Comparison of ENCODE assay signal across 8 cellular contexts in the genomic region with DNA sequence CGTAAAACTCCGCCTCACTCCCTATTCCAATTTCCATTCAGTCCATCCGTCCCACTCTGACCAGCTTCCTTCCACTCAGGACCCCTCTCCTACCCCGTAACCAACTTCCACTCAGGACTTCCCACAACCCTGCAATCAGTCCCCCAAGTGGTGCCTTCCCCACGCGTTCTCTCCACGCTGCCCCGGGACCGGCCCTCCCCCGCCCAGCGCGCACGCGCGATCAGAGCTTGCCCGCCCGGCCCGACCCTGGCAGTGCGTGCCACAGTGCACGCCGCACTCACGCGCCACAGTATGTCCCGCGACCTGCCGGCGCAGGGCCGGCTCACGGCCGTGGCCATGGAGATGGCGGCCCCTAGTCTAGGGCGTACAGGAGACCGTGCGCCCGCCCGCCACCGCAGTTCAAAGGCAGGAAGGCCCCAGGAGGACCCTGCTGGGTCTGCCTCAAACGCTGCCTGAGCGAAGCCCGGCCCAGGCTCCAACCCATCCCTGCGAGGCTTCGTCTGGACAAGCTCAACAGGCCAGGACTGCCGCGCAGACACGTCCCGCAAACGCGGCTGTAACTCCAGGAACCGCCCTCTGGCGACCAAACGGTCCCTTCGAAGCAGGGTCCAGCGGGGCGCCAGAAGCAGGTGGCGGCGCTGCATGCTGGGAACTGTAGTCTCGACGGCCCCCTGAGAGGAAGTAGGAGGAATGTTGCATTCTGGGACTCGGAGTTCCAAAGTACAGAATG. TPM values are rescaled to one million over a fixed set of nuclear protein-coding genes. Genes with fewer than 3 reads are reported as not detected.
DNase-seq lines count a peak whose midpoint lies in the region; ATAC-seq, FAIRE-seq and TF ChIP-seq lines count a peak whose summit lies in the region.

A gene with protein sequence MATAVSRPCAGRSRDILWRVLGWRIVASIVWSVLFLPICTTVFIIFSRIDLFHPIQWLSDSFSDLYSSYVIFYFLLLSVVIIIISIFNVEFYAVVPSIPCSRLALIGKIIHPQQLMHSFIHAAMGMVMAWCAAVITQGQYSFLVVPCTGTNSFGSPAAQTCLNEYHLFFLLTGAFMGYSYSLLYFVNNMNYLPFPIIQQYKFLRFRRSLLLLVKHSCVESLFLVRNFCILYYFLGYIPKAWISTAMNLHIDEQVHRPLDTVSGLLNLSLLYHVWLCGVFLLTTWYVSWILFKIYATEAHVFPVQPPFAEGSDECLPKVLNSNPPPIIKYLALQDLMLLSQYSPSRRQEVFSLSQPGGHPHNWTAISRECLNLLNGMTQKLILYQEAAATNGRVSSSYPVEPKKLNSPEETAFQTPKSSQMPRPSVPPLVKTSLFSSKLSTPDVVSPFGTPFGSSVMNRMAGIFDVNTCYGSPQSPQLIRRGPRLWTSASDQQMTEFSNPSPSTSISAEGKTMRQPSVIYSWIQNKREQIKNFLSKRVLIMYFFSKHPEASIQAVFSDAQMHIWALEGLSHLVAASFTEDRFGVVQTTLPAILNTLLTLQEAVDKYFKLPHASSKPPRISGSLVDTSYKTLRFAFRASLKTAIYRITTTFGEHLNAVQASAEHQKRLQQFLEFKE (minus strand): TSS at position 373 of the 730 bp plus-strand sequence. CDS start 35 bp downstream, at position 338.

- DNase-seq in AG04449 (ENCODE audit: low read depth, low spot score) (peak; percentile 59), NCI-H2227 treated with DMSO at 0.1 percent for 48 hours (lab: John Stamatoyannopoulos, UW) (peak; percentile 97), bronchial epithelial cell (ENCODE audit: low read depth) (peak; percentile 94), small intestine (peak; percentile 99)

- FAIRE-seq in bronchial epithelial cell (lab: Jason Lieb, UNC) (no peak), small intestine (lab: Jason Lieb, UNC) (no peak)

- TF ChIP-seq CTCF in AG04449 (IDR thresholded peaks at IDR 0.05; ENCODE audit: insufficient read depth, low read length, missing control alignments), result no peak
- no peak for TF ChIP-seq CTCF in WI38 (IDR thresholded peaks at IDR 0.05; ENCODE audit: low read depth, low read length)
- TF ChIP-seq CTCF in bronchial epithelial cell (IDR thresholded peaks at IDR 0.05; ENCODE audit: insufficient read depth, low read length, severe bottlenecking), result peak; percentile 20

- POLR2A ChIA-PET in AG04449 (lab: Yijun Ruan, JAX), result no interaction called here

- H3K4me3 ChIP-seq in AG04449 (ENCODE audit: low read depth, low read length) (peak within 1 kb of the TSS; percentile 95), WI38 (ENCODE audit: low read depth, low read length) (peak within 1 kb of the TSS; percentile 93), bronchial epithelial cell (ENCODE audit: low read depth, low read length) (peak within 1 kb of the TSS; percentile 94), iPS-20b (ENCODE audit: low read length) (peak within 1 kb of the TSS; percentile 89), small intestine (ENCODE audit: low read depth in 1 of 2, low read length in 2 of 2) (peak within 1 kb of the TSS; percentile 75 to 91)

- ATAC-seq in GM18907 (IDR thresholded peaks at IDR 0.05; ENCODE audit: unreplicated experiment) (peak; percentile 91), HG03159 (IDR thresholded peaks at IDR 0.05; ENCODE audit: unreplicated experiment) (peak; percentile 84)

- peak within 1 kb of the TSS; percentile 98 for H3K9ac ChIP-seq in iPS-20b (ENCODE audit: low read depth, low read length)

- CTCF ChIA-PET in AG04449 (lab: Yijun Ruan, JAX), result interaction anchor here (1.0 to 2.0 kb wide), 7 partner anchors 9 to 365 kb away, joined by 3 to 6 read pairs (median 3); no protein-coding TSS in a partner anchor

- H3K27ac ChIP-seq in iPS-20b (ENCODE audit: low read length) (peak within 1 kb of the TSS; percentile 84), small intestine (ENCODE audit: low read depth in 1 of 2, low read length in 1 of 2) (peak within 1 kb of the TSS; percentile 98)

- 0 to 1% (median 0%) methylated on average over 58 to 59 of the region's 59 CpGs for WGBS in small intestine, 3 donors

- H3K9me3 ChIP-seq in iPS-20b (ENCODE audit: insufficient read depth, low read depth, low read length), result peaks cover 5% of the 10 kb centered on the region; the same call in 1 of the 2 replicates
- H3K9me3 ChIP-seq in small intestine (ENCODE audit: control insufficient read depth, low read depth), result no peaks in the 10 kb centered on the region

- H3K4me1 ChIP-seq in iPS-20b (ENCODE audit: insufficient read depth, low read length) (peaks cover 3% of the 10 kb centered on the region; the same call in 1 of the 2 replicates), small intestine (ENCODE audit: control insufficient read depth in 2 of 2, insufficient read depth in 1 of 2, low read depth in 1 of 2, low read length in 1 of 2) (no peaks in the 10 kb centered on the region)

- H3K36me3 ChIP-seq in bronchial epithelial cell (ENCODE audit: control insufficient read depth, insufficient read depth, low read length), result no peaks in the 10 kb centered on the region
- peaks cover 9% of the 10 kb centered on the region; the same call in 1 of the 2 replicates for H3K36me3 ChIP-seq in iPS-20b (ENCODE audit: insufficient read depth, low read depth, low read length)
- H3K36me3 ChIP-seq in small intestine (ENCODE audit: control insufficient read depth in 2 of 2, insufficient read depth in 2 of 2, low read length in 2 of 2), result peaks cover 0 to 2% of the 10 kb centered on the region in 2 donors

- H3K27me3 ChIP-seq in bronchial epithelial cell (ENCODE audit: control insufficient read depth, insufficient read depth, low read length), result no peaks in the 10 kb centered on the region
- no peaks in the 10 kb centered on the region for H3K27me3 ChIP-seq in iPS-20b (ENCODE audit: insufficient read depth, low read length)
- no peaks in the 10 kb centered on the region for H3K27me3 ChIP-seq in small intestine (ENCODE audit: control insufficient read depth in 2 of 2, insufficient read depth in 2 of 2, low read length in 2 of 2)

RNA-seq across cellular contexts. Expression of the gene that starts here (rescaled TPM):
- total RNA-seq in bronchial epithelial cell, result 8.3 and 16.1 TPM in 2 replicates
- polyA plus RNA-seq in small intestine, result 10 to 100 TPM in 1 of 3 donors, 1 to 10 TPM in 2; 1.1 to 20.2 (median 1.6) TPM

Comparison
In these comparisons a context has a peak if more than half of its experiments do, and no peak if none do; other contexts are left out.
1. Peak in every context shown above with its lines: DNase-seq, ATAC-seq, H3K4me3 ChIP-seq and H3K27ac ChIP-seq.